In the genomic region with DNA sequence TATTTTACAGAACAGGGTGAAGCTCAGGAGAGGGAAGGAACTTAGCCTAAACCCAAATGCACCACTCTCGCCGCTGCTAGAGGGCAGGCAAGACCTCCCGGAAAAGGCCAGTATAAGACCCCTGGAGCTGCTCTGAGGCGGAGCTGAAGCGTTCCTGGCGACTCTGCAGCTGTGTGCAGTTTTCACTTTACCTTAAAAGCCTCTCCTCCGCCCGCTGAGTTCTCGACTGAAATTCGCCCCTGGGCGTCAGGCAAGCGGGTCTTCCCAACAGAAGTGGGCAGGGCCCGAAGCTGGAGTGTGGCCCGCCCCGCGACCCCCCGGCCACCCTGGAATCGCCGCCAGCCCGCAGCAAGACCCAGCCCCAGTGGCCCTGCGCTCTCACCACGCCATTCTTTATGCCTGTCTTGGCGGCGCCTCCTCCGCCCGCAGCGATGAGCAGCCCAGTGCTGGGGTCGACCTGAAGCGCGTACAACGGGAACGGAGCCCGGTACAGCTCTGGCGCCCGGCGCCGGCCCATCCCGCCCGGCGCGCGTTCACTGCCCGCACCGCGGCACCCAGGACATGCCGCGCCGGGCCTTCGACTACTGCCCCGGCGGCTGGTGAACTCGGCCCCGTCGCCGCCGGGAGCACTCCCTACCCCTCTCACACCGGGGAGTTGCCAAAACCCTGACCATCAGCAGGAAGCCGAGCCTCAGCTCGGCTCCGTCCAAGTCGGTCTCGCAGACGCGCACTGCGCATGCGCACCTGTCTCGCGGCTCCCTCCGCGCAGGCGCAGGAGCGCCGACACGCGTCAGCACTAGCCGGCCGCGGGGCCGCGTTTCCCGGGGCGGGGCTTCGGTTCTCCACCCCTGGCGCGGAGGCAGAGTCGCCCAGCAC, we compare ENCODE assay signal across 8 cellular contexts. TPM values are rescaled to one million over a fixed set of nuclear protein-coding genes. Genes with fewer than 3 reads are reported as not detected.
A peak's percentile ranks its signal among the peaks of the same experiment; 100 is the strongest.
DNase-seq lines count a peak whose midpoint lies in the region; ATAC-seq lines count a peak whose summit lies in the region.

A gene with protein sequence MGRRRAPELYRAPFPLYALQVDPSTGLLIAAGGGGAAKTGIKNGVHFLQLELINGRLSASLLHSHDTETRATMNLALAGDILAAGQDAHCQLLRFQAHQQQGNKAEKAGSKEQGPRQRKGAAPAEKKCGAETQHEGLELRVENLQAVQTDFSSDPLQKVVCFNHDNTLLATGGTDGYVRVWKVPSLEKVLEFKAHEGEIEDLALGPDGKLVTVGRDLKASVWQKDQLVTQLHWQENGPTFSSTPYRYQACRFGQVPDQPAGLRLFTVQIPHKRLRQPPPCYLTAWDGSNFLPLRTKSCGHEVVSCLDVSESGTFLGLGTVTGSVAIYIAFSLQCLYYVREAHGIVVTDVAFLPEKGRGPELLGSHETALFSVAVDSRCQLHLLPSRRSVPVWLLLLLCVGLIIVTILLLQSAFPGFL (minus strand): TSS at position 732 of the 876 bp plus-strand sequence. CDS start 215 bp downstream, at position 517.

- CTCF ChIA-PET in activated CD8-positive, alpha-beta memory T cell treated with anti-CD3 and anti-CD28 coated beads, Interleukin-2, amount 10 ng/mL, durations not matched to agents 7 days and 5 days (lab: Charles Lee), result interaction anchor here (0.8 to 3.3 kb wide), 20 partner anchors 8 to 287 kb away, joined by 3 to 32 read pairs (median 4); a partner anchor contains a TSS

- H3K4me1 ChIP-seq in NT2/D1 (ENCODE audit: insufficient read depth, insufficient read length) (peaks cover 8% of the 10 kb centered on the region), endocrine pancreas (ENCODE audit: control insufficient read depth, insufficient read depth, low read length) (no peaks in the 10 kb centered on the region)

- peaks cover 12% of the 10 kb centered on the region for H3K36me3 Mint-ChIP-seq in activated CD8-positive, alpha-beta memory T cell treated with anti-CD3 and anti-CD28 coated beads, Interleukin-2, amount 10 ng/mL, durations not matched to agents 7 days and 5 days

- ATAC-seq in GM21367 (IDR thresholded peaks at IDR 0.05; ENCODE audit: unreplicated experiment), result peak; percentile 72
- ATAC-seq in activated CD8-positive, alpha-beta memory T cell treated with anti-CD3 and anti-CD28 coated beads, Interleukin-2, amount 10 ng/mL, durations not matched to agents 7 days and 5 days, result peak; percentile 98

- peaks cover 26% of the 10 kb centered on the region for H3K4me1 Mint-ChIP-seq in activated CD8-positive, alpha-beta memory T cell treated with anti-CD3 and anti-CD28 coated beads, Interleukin-2, amount 10 ng/mL, durations not matched to agents 7 days and 5 days

- peak within 1 kb of the TSS; percentile 97 for H3K27ac Mint-ChIP-seq in activated CD8-positive, alpha-beta memory T cell treated with anti-CD3 and anti-CD28 coated beads, Interleukin-2, amount 10 ng/mL, durations not matched to agents 7 days and 5 days

- H3K27me3 ChIP-seq in NT2/D1 (ENCODE audit: insufficient read depth, insufficient read length) (no peaks in the 10 kb centered on the region), endocrine pancreas (ENCODE audit: control insufficient read depth, insufficient read depth, low read length) (no peaks in the 10 kb centered on the region)

- DNase-seq in COR-L47 (lab: John Stamatoyannopoulos, UW) (peak; percentile 97), HUDEP-2 (lab: John Stamatoyannopoulos, UW; ENCODE audit: unreplicated experiment in 76 of 76) (peak in 74 of 76 experiments; percentile 35 to 97 (median 93)), NT2/D1 (ENCODE audit: low read depth, low spot score) (peak; percentile 94), mesenteric fat pad (ENCODE audit: low spot score) (peak; percentile 100)
- DNase-seq in activated CD8-positive, alpha-beta memory T cell treated with anti-CD3 and anti-CD28 coated beads, Interleukin-2, amount 10 ng/mL, durations not matched to agents 7 days and 5 days, result peak; percentile 99
- DNase-seq in stimulated activated CD8-positive, alpha-beta memory T cell treated with anti-CD3 and anti-CD28 coated beads, Interleukin-15, amount 100 ng/mL, for 24 hours (ENCODE audit: low read depth), result peak; percentile 97

- H3K4me3 Mint-ChIP-seq in activated CD8-positive, alpha-beta memory T cell treated with anti-CD3 and anti-CD28 coated beads, Interleukin-2, amount 10 ng/mL, durations not matched to agents 7 days and 5 days, result peak within 1 kb of the TSS; percentile 93

- H3K9me3 ChIP-seq in NT2/D1 (ENCODE audit: insufficient read depth, low read length) (no peaks in the 10 kb centered on the region), endocrine pancreas (ENCODE audit: control insufficient read depth, low read length) (no peaks in the 10 kb centered on the region)

- no peaks in the 10 kb centered on the region for H3K27me3 Mint-ChIP-seq in activated CD8-positive, alpha-beta memory T cell treated with anti-CD3 and anti-CD28 coated beads, Interleukin-2, amount 10 ng/mL, durations not matched to agents 7 days and 5 days

- H3K36me3 ChIP-seq in NT2/D1 (ENCODE audit: insufficient read depth, insufficient read length, low read length), result peaks cover 44% of the 10 kb centered on the region
- H3K36me3 ChIP-seq in endocrine pancreas (ENCODE audit: control insufficient read depth, insufficient read depth, low read length), result peaks cover 6% of the 10 kb centered on the region

- H3K9ac ChIP-seq in NT2/D1 (ENCODE audit: insufficient read length, low read depth), result peak within 1 kb of the TSS; percentile 94
- H3K9ac ChIP-seq in endocrine pancreas (ENCODE audit: control insufficient read depth, insufficient read depth, low read length), result peak within 1 kb of the TSS; percentile 74

- H3K4me3 ChIP-seq in NT2/D1 (ENCODE audit: insufficient read length, low read depth), result peak within 1 kb of the TSS; percentile 91
- H3K4me3 ChIP-seq in endocrine pancreas (ENCODE audit: control insufficient read depth, insufficient read depth, low read length), result peak within 1 kb of the TSS; percentile 73

- no peaks in the 10 kb centered on the region for H3K9me3 Mint-ChIP-seq in activated CD8-positive, alpha-beta memory T cell treated with anti-CD3 and anti-CD28 coated beads, Interleukin-2, amount 10 ng/mL, durations not matched to agents 7 days and 5 days (ENCODE audit: low read depth)

RNA-seq across cellular contexts. Expression of the gene that starts here (rescaled TPM):
- 10 to 100 TPM; 61.6 to 69.4 TPM for total RNA-seq in activated CD8-positive, alpha-beta memory T cell treated with anti-CD3 and anti-CD28 coated beads, Interleukin-2, amount 10 ng/mL, durations not matched to agents 7 days and 5 days
- 76.5 TPM for total RNA-seq in mesenteric fat pad

Comparison
In these comparisons a context has a peak if more than half of its experiments do, and no peak if none do; other contexts are left out.
1. Peak in every context shown above with its lines: DNase-seq, ATAC-seq and H3K4me3 ChIP-seq.